In genomic region chr11:120142072-120142423, GRCh38 we compare ENCODE assay signal across 27 cellular contexts. TPM values are rescaled to one million over a fixed set of nuclear protein-coding genes. Genes with fewer than 3 reads are reported as not detected.
DNase-seq lines count a peak whose midpoint lies in the region; ATAC-seq and TF ChIP-seq lines count a peak whose summit lies in the region.
"Had no signal": no experiment of that assay in that cellular context is flagged by ENCODE, and none has a peak within 500 bp of the region (broad histone marks: within the 10 kb centered on the region; RNA-seq: fewer than 3 reads in every experiment).

No MANE protein-coding gene starts in this region.

- no peak overlapping the region for H3T11ph ChIP-seq in H9 (ENCODE audit: low read length)

- H3K23ac ChIP-seq in H9 (ENCODE audit: insufficient read length, low read depth, low read length) (no peak overlapping the region), mesendoderm (ENCODE audit: low read length) (no peak overlapping the region)

- no peaks in the 10 kb centered on the region for H3K4me1 ChIP-seq in H9 (ENCODE audit: insufficient read depth, low read length)
- no peaks in the 10 kb centered on the region for H3K4me1 ChIP-seq in mesendoderm (ENCODE audit: control insufficient read depth, low read depth, low read length)
- H3K4me1 ChIP-seq: ascending aorta, Peyer's patch had no signal

- no peak for ATAC-seq in stimulated activated effector memory CD8-positive, alpha-beta T cell treated with anti-CD3 and anti-CD28 coated beads, Interleukin-12 subunit alpha, Interleukin-12 subunit beta, amount 100 ng/mL, for 72 hours

- no peak overlapping the region for H3K4me3 ChIP-seq in mesendoderm (ENCODE audit: low read length)
- H3K4me3 ChIP-seq in MG63, result no peak overlapping the region
- H3K4me3 ChIP-seq: ascending aorta, Peyer's patch had no signal

- no peak overlapping the region for H3K9ac ChIP-seq in H9 (ENCODE audit: extremely low read depth, insufficient read length, low read length)
- no peak overlapping the region for H3K9ac ChIP-seq in mesendoderm (ENCODE audit: low read length)

- no peak overlapping the region for H3K14ac ChIP-seq in H9 (ENCODE audit: insufficient read depth, low read length)

- no peak overlapping the region for H2BK20ac ChIP-seq in H9 (ENCODE audit: low read depth, low read length, poor library complexity, severe bottlenecking)

- H3K27me3 Mint-ChIP-seq in H9 (ENCODE audit: low read depth), result peaks cover 59% of the 10 kb centered on the region
- peaks cover 15% of the 10 kb centered on the region for H3K27me3 Mint-ChIP-seq in glutamatergic neuron (ENCODE audit: unreplicated experiment)

- H3K4me3 Mint-ChIP-seq in H9 (no peak overlapping the region), glutamatergic neuron (ENCODE audit: unreplicated experiment) (no peak overlapping the region)
- H3K4me3 Mint-ChIP-seq in stimulated activated effector memory CD8-positive, alpha-beta T cell treated with anti-CD3 and anti-CD28 coated beads, Interleukin-12 subunit alpha, Interleukin-12 subunit beta, amount 100 ng/mL, for 72 hours, result no peak overlapping the region
- H3K4me3 Mint-ChIP-seq: activated naive CD8-positive, alpha-beta T cell treated with anti-CD3 and anti-CD28 coated beads for 36 hours; CD14-positive monocyte; stimulated activated naive CD8-positive, alpha-beta T cell treated with anti-CD3 and anti-CD28 coated beads, Interleukin-15, Interleukin-2, amounts not matched to agents 100 ng/mL and 50 ng/mL, for 24 hours had no signal

- DNase-seq in ELF-1 (ENCODE audit: low read depth, low spot score) (peak; percentile 31), H9 (peak; percentile 47), ecto neural progenitor cell (ENCODE audit: low spot score) (peak; percentile 42), mesendoderm (peak; percentile 17), NCI-H2029 (lab: John Stamatoyannopoulos, UW) (no peak), glutamatergic neuron (no peak), MG63 (no peak)
- DNase-seq in stimulated activated effector memory CD8-positive, alpha-beta T cell treated with anti-CD3 and anti-CD28 coated beads, Interleukin-12 subunit alpha, Interleukin-12 subunit beta, amount 100 ng/mL, for 72 hours (ENCODE audit: low spot score in 2 of 2), result no peak
- DNase-seq: activated CD4-positive, alpha-beta T cell treated with anti-CD3 and anti-CD28 coated beads, Interleukin-2, amount 50 U/mL, for 1 hour; activated effector memory CD4-positive, alpha-beta T cell treated with Interleukin-2 at 50 U/mL for 16 hours; activated naive CD8-positive, alpha-beta T cell treated with anti-CD3 and anti-CD28 coated beads for 36 hours; caudate nucleus; IMR-90; kidney glomerular epithelial cell; mammary epithelial cell; NCI-H1105; NCI-H2081; NCI-H2227 treated with DMSO at 0.1 percent for 48 hours; NCI-H526 treated with DMSO at 0.1 percent for 48 hours; SIG-M5; SW 1271; T1000 had no signal

- H3K4ac ChIP-seq in H9 (ENCODE audit: low read depth, low read length), result no peak overlapping the region
- no peak overlapping the region for H3K4ac ChIP-seq in mesendoderm (ENCODE audit: low read depth, low read length)

- no peak overlapping the region for H2AFZ ChIP-seq in H9 (ENCODE audit: low read length)

- H3K4me2 ChIP-seq in H9 (ENCODE audit: insufficient read depth, insufficient read length, low read length) (no peak overlapping the region), mesendoderm (ENCODE audit: low read length) (no peak overlapping the region)

- H2BK5ac ChIP-seq in H9 (ENCODE audit: insufficient read length, low read length) (no peak overlapping the region), mesendoderm (ENCODE audit: low read length) (no peak overlapping the region)

- H2AK5ac ChIP-seq in H9 (ENCODE audit: insufficient read length, low read length) (no peak overlapping the region), mesendoderm (ENCODE audit: low read length) (no peak overlapping the region)

- H2BK120ac ChIP-seq in H9 (ENCODE audit: low read depth, low read length, poor library complexity, severe bottlenecking) (no peak overlapping the region), mesendoderm (ENCODE audit: low read depth, low read length) (no peak overlapping the region)

- no peaks in the 10 kb centered on the region for H3K79me1 ChIP-seq in H9 (ENCODE audit: insufficient read depth, low read depth, low read length, poor library complexity, severe bottlenecking)
- H3K79me1 ChIP-seq in mesendoderm (ENCODE audit: low read length), result no peaks in the 10 kb centered on the region

- no peak overlapping the region for H3K56ac ChIP-seq in H9 (ENCODE audit: insufficient read length, low read depth, low read length)
- peak overlapping the region; percentile 1 for H3K56ac ChIP-seq in mesendoderm (ENCODE audit: low read length)

- H3K27ac Mint-ChIP-seq in H9, result no peak overlapping the region
- H3K27ac Mint-ChIP-seq in stimulated activated effector memory CD8-positive, alpha-beta T cell treated with anti-CD3 and anti-CD28 coated beads, Interleukin-12 subunit alpha, Interleukin-12 subunit beta, amount 100 ng/mL, for 72 hours, result no peak overlapping the region
- no peak overlapping the region for H3K27ac Mint-ChIP-seq in glutamatergic neuron (ENCODE audit: unreplicated experiment)
- H3K27ac Mint-ChIP-seq: activated naive CD8-positive, alpha-beta T cell treated with anti-CD3 and anti-CD28 coated beads for 36 hours; progenitor cell of endocrine pancreas; stimulated activated naive CD8-positive, alpha-beta T cell treated with anti-CD3 and anti-CD28 coated beads, Interleukin-15, Interleukin-2, amounts not matched to agents 100 ng/mL and 50 ng/mL, for 24 hours had no signal

- H3K36me3 Mint-ChIP-seq in H9 (ENCODE audit: insufficient read depth in 1 of 3, low read depth in 3 of 3) (no peaks in the 10 kb centered on the region; a peak in 1 of 7 replicates), glutamatergic neuron (ENCODE audit: unreplicated experiment) (no peaks in the 10 kb centered on the region)
- no peaks in the 10 kb centered on the region for H3K36me3 Mint-ChIP-seq in stimulated activated effector memory CD8-positive, alpha-beta T cell treated with anti-CD3 and anti-CD28 coated beads, Interleukin-12 subunit alpha, Interleukin-12 subunit beta, amount 100 ng/mL, for 72 hours
- H3K36me3 Mint-ChIP-seq: activated naive CD8-positive, alpha-beta T cell treated with anti-CD3 and anti-CD28 coated beads for 36 hours; CD14-positive monocyte had no signal

- H3K79me2 ChIP-seq in H9 (ENCODE audit: insufficient read depth, low read length) (no peaks in the 10 kb centered on the region), mesendoderm (ENCODE audit: control insufficient read depth, insufficient read depth, low read length) (no peaks in the 10 kb centered on the region)

- no peaks in the 10 kb centered on the region for H3K23me2 ChIP-seq in H9 (ENCODE audit: insufficient read length, low read depth, low read length, poor library complexity, severe bottlenecking)

- H3K9me3 Mint-ChIP-seq in H9, result no peaks in the 10 kb centered on the region
- no peaks in the 10 kb centered on the region for H3K9me3 Mint-ChIP-seq in stimulated activated effector memory CD8-positive, alpha-beta T cell treated with anti-CD3 and anti-CD28 coated beads, Interleukin-12 subunit alpha, Interleukin-12 subunit beta, amount 100 ng/mL, for 72 hours
- no peaks in the 10 kb centered on the region for H3K9me3 Mint-ChIP-seq in glutamatergic neuron (ENCODE audit: unreplicated experiment)
- H3K9me3 Mint-ChIP-seq: activated naive CD8-positive, alpha-beta T cell treated with anti-CD3 and anti-CD28 coated beads for 36 hours; CD14-positive monocyte; stimulated activated naive CD8-positive, alpha-beta T cell treated with anti-CD3 and anti-CD28 coated beads, Interleukin-15, Interleukin-2, amounts not matched to agents 100 ng/mL and 50 ng/mL, for 24 hours had no signal

- H3K4me1 Mint-ChIP-seq in H9 (peaks cover 10 to 16% of the 10 kb centered on the region in 2 experiments), glutamatergic neuron (ENCODE audit: low read depth, unreplicated experiment) (no peaks in the 10 kb centered on the region)
- no peaks in the 10 kb centered on the region for H3K4me1 Mint-ChIP-seq in stimulated activated effector memory CD8-positive, alpha-beta T cell treated with anti-CD3 and anti-CD28 coated beads, Interleukin-12 subunit alpha, Interleukin-12 subunit beta, amount 100 ng/mL, for 72 hours
- H3K4me1 Mint-ChIP-seq: activated naive CD8-positive, alpha-beta T cell treated with anti-CD3 and anti-CD28 coated beads for 36 hours; CD14-positive monocyte had no signal

- H3K27me3 ChIP-seq in H9 (ENCODE audit: insufficient read depth, low read length), result no peaks in the 10 kb centered on the region
- no peaks in the 10 kb centered on the region for H3K27me3 ChIP-seq in mesendoderm (ENCODE audit: insufficient read depth, low read length, poor library complexity)
- no peaks in the 10 kb centered on the region for H3K27me3 ChIP-seq in MG63
- H3K27me3 ChIP-seq: ascending aorta, Peyer's patch had no signal

- H2BK15ac ChIP-seq in H9 (ENCODE audit: low read depth, low read length) (no peak overlapping the region), mesendoderm (replicated peaks; ENCODE audit: low read depth) (no peak overlapping the region)

- no CpG with 5 or more reads among the region's 3 CpGs for WGBS in H9 (ENCODE audit: extremely low coverage, insufficient read length, low lambda C conversion rate)
- WGBS in mesendoderm (ENCODE audit: extremely low coverage, insufficient coverage, low lambda C conversion rate), result no CpG with 5 or more reads among the region's 3 CpGs

- no peak overlapping the region for H3K18ac ChIP-seq in H9 (ENCODE audit: insufficient read length, low read depth, low read length)
- no peak overlapping the region for H3K18ac ChIP-seq in mesendoderm (ENCODE audit: low read length)

- H3K27ac ChIP-seq in H9 (ENCODE audit: insufficient read length, low read depth, low read length) (no peak overlapping the region), mesendoderm (ENCODE audit: low read depth, low read length) (no peak overlapping the region)
- H3K27ac ChIP-seq: ascending aorta, Peyer's patch had no signal

- no peaks in the 10 kb centered on the region for H3K9me3 ChIP-seq in H9 (ENCODE audit: control insufficient read depth, low read depth, low read length)
- H3K9me3 ChIP-seq in MG63, result no peaks in the 10 kb centered on the region
- H3K9me3 ChIP-seq: ascending aorta, Peyer's patch had no signal

- H4K5ac ChIP-seq in H9 (ENCODE audit: insufficient read length, low read depth, low read length) (no peak overlapping the region), mesendoderm (ENCODE audit: low read length) (no peak overlapping the region)

- H4K20me1 ChIP-seq in H9 (ENCODE audit: control insufficient read depth, insufficient read depth, insufficient read length), result peaks cover 2% of the 10 kb centered on the region

- no peak overlapping the region for H4K8ac ChIP-seq in H9 (replicated peaks; ENCODE audit: insufficient read length, low read depth, low read length)
- no peak overlapping the region for H4K8ac ChIP-seq in mesendoderm (ENCODE audit: low read depth, low read length)

- H2BK12ac ChIP-seq in H9 (ENCODE audit: insufficient read length, low read depth, low read length), result no peak overlapping the region

- H4K91ac ChIP-seq in H9 (ENCODE audit: insufficient read length, low read depth, low read length), result no peak overlapping the region

- H3K36me3 ChIP-seq in mesendoderm (ENCODE audit: control insufficient read depth, insufficient read depth, low read length), result no peaks in the 10 kb centered on the region
- no peaks in the 10 kb centered on the region for H3K36me3 ChIP-seq in MG63
- H3K36me3 ChIP-seq: ascending aorta, Peyer's patch had no signal

- TF ChIP-seq CTCF in H9 (conservative IDR thresholded peaks at IDR 0.05) (no peak), glutamatergic neuron (IDR thresholded peaks at IDR 0.05; ENCODE audit: partially characterized antibody, unreplicated experiment) (no peak)

RNA-seq across cellular contexts. Expression of gene TRIM29, which starts 4.1 kb away (rescaled TPM):
- total RNA-seq in H9 (2021) (not detected in 2 replicates), glutamatergic neuron (ENCODE audit: unreplicated experiment) (not detected)
- 0.13 TPM for polyA plus RNA-seq in mesendoderm (2013, experiment 1 of 2)
- 0.10 TPM for polyA plus RNA-seq in mesendoderm (2013, experiment 2 of 2)
- total RNA-seq in MG63 (2014; rRNA removed; shearing (Covaris generic); ENCODE audit: low replicate concordance), result not detected in 2 replicates
- total RNA-seq: activated naive CD8-positive, alpha-beta T cell treated with anti-CD3 and anti-CD28 coated beads for 36 hours; IMR-90; progenitor cell of endocrine pancreas had no signal
- polyA plus RNA-seq: CD14-positive monocyte, IMR-90 had no signal

Comparison
In these comparisons a context has a peak if more than half of its experiments do, and no peak if none do; other contexts are left out.
1. DNase-seq: peak in ELF-1 (single experiment), H9 (single experiment), ecto neural progenitor cell (single experiment) and mesendoderm (single experiment); none in NCI-H2029 (single experiment), stimulated activated effector memory CD8-positive, alpha-beta T cell treated with anti-CD3 and anti-CD28 coated beads, Interleukin-12 subunit alpha, Interleukin-12 subunit beta, amount 100 ng/mL, for 72 hours (0 of 2), glutamatergic neuron (single experiment) and MG63 (single experiment).